Comparison of ENCODE assay signal across 17 cellular contexts in the genomic region with DNA sequence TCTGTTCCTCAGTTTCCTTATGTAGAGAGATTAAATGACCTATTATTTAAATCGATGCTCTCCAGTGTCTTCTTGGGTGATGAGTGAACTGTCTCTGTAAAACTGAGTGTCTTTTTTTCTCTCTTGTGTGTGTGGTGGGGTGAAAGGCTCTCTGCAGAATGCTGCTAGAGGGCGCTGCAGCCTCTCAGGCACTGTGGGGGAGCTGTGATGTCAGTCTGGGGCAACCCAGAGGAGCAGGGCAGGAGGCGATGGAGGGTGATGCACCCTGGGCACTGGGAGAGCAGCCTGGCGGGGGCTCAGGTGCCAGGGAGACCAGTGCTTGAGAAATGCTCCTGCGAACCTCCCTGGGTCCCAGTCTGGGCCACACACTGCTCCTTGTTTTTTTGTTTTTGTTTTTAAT.
DNase-seq lines count a peak whose midpoint lies in the region; ATAC-seq and TF ChIP-seq lines count a peak whose summit lies in the region.
"Had no signal": no experiment of that assay in that cellular context is flagged by ENCODE, and none has a peak within 500 bp of the region (broad histone marks: within the 10 kb centered on the region; RNA-seq: fewer than 3 reads in every experiment).

No MANE protein-coding gene starts in this region.

- peaks cover 3% of the 10 kb centered on the region; the same call in 2 of the 3 replicates for H3K9me3 Mint-ChIP-seq in GM23338
- H3K9me3 Mint-ChIP-seq in chondrocyte (ENCODE audit: low read depth) = peaks cover 11% of the 10 kb centered on the region

- no peaks in the 10 kb centered on the region for H4K20me1 ChIP-seq in GM23338 (replicated peaks; ENCODE audit: insufficient read depth)
- no peaks in the 10 kb centered on the region for H4K20me1 ChIP-seq in OCI-LY1 (ENCODE audit: insufficient read depth, low read length)

- H3K4me1 Mint-ChIP-seq in GM23338 = no peaks in the 10 kb centered on the region
- no peaks in the 10 kb centered on the region for H3K4me1 Mint-ChIP-seq in chondrocyte (ENCODE audit: low read depth)
- H3K4me1 Mint-ChIP-seq: T-helper 17 cell had no signal

- H3K4me3 Mint-ChIP-seq in GM23338 = no peak overlapping the region
- H3K4me3 Mint-ChIP-seq in chondrocyte (ENCODE audit: unreplicated experiment) = no peak overlapping the region
- H3K4me3 Mint-ChIP-seq: T-helper 17 cell had no signal

- H3F3A ChIP-seq in GM23338 (replicated peaks; ENCODE audit: low read depth) (no peaks in the 10 kb centered on the region), OCI-LY1 (ENCODE audit: insufficient read depth, low read length) (no peaks in the 10 kb centered on the region)

- H3K9ac ChIP-seq in OCI-LY1 (ENCODE audit: low read length) = no peak overlapping the region

- peak; percentile 65 for ATAC-seq in GM23338
- ATAC-seq: T-helper 17 cell had no signal

- H3K27ac ChIP-seq in GM23338 (ENCODE audit: low read depth) = no peak overlapping the region
- no peak overlapping the region for H3K27ac ChIP-seq in OCI-LY1 (ENCODE audit: low read depth, low read length, poor library complexity, severe bottlenecking)

- no peaks in the 10 kb centered on the region for H3K36me3 Mint-ChIP-seq in GM23338 (ENCODE audit: low read depth)
- no peaks in the 10 kb centered on the region for H3K36me3 Mint-ChIP-seq in chondrocyte (ENCODE audit: low read depth)

- no peak overlapping the region for H2AFZ ChIP-seq in GM23338
- no peak overlapping the region for H2AFZ ChIP-seq in OCI-LY1 (ENCODE audit: low read length)

- no peaks in the 10 kb centered on the region for H3K9me3 ChIP-seq in BE2C
- H3K9me3 ChIP-seq in OCI-LY1 (ENCODE audit: low read length) = 0 out of 2 replicates have a peak, but pooled peaks cover 5% of the 10 kb centered on the region

- H3K4me3 ChIP-seq in BE2C (ENCODE audit: low read depth, low read length) (no peak overlapping the region), GM23338 (no peak overlapping the region), OCI-LY1 (ENCODE audit: low read depth, low read length, poor library complexity, severe bottlenecking) (no peak overlapping the region)

- no peaks in the 10 kb centered on the region; the same call in 1 of the 2 replicates for H3K4me1 ChIP-seq in BE2C
- no peaks in the 10 kb centered on the region for H3K4me1 ChIP-seq in GM23338 (ENCODE audit: insufficient read depth)
- peaks cover 11% of the 10 kb centered on the region for H3K4me1 ChIP-seq in OCI-LY1 (ENCODE audit: insufficient read depth, low read length, severe bottlenecking)

- H3K36me3 ChIP-seq in BE2C = no peaks in the 10 kb centered on the region
- H3K36me3 ChIP-seq in GM23338 (ENCODE audit: insufficient read depth) = no peaks in the 10 kb centered on the region
- H3K36me3 ChIP-seq in OCI-LY1 (ENCODE audit: insufficient read depth, low read length) = no peaks in the 10 kb centered on the region

- TF ChIP-seq CTCF in BE2C (IDR thresholded peaks at IDR 0.05; ENCODE audit: low read depth, low read length) (peak; percentile 23; the same call in 1 of the 2 replicates), GM23338 (conservative IDR thresholded peaks at IDR 0.05; ENCODE audit: low read depth in 2 of 2) (peak; percentile 54 to 79), OCI-LY1 (IDR thresholded peaks at IDR 0.05; ENCODE audit: low read length) (peak; percentile 44; the same call in 1 of the 2 replicates), chondrocyte (IDR thresholded peaks at IDR 0.05) (no peak)

- H3K27me3 ChIP-seq in BE2C (no peaks in the 10 kb centered on the region), GM23338 (ENCODE audit: insufficient read depth) (no peaks in the 10 kb centered on the region), OCI-LY1 (ENCODE audit: insufficient read depth, low read length) (no peaks in the 10 kb centered on the region)

- H3K9me2 ChIP-seq in GM23338 (ENCODE audit: insufficient read depth) (peaks cover 14% of the 10 kb centered on the region), OCI-LY1 (ENCODE audit: low read depth, low read length) (no peaks in the 10 kb centered on the region)

- H3K27ac Mint-ChIP-seq in GM23338 = no peak overlapping the region
- H3K27ac Mint-ChIP-seq in chondrocyte (ENCODE audit: unreplicated experiment) = no peak overlapping the region
- H3K27ac Mint-ChIP-seq: T-helper 17 cell had no signal

- H3K79me2 ChIP-seq in GM23338 (replicated peaks; ENCODE audit: insufficient read depth) (no peaks in the 10 kb centered on the region), OCI-LY1 (ENCODE audit: insufficient read depth, low read length) (no peaks in the 10 kb centered on the region)

- H3K4me2 ChIP-seq in GM23338 (no peak overlapping the region), OCI-LY1 (ENCODE audit: low read length) (no peak overlapping the region)

- DNase-seq in BE2C (peak; percentile 16), GM23338 (ENCODE audit: low spot score) (peak; percentile 51), iPS-NIHi11 (ENCODE audit: low spot score) (peak; percentile 26), chondrocyte (ENCODE audit: low spot score) (no peak), LoVo (ENCODE audit: low spot score) (no peak), activated T-cell treated with anti-CD3 and anti-CD28 coated beads for 4 hours (no peak)
- DNase-seq: DMS79, GDM1, GOT3, Karpas-422, NCI-H1436 treated with DMSO at 0.1 percent for 48 hours, NCI-H2081 treated with DMSO at 0.1 percent for 48 hours, NCI-H226, NCI-H526 treated with DMSO at 0.1 percent for 48 hours, SHP77, T-helper 17 cell had no signal

- H3K27me3 Mint-ChIP-seq in GM23338 (ENCODE audit: insufficient read depth, low read depth, poor library complexity) = no peaks in the 10 kb centered on the region
- no peaks in the 10 kb centered on the region for H3K27me3 Mint-ChIP-seq in chondrocyte (ENCODE audit: low read depth)
- H3K27me3 Mint-ChIP-seq: T-helper 17 cell had no signal

TF ChIP-seq in GM23338, 12 proteins besides CTCF, POLR2A, EP300 and RAD21 (continues in another document):
- TF ChIP-seq, protein P1, sequence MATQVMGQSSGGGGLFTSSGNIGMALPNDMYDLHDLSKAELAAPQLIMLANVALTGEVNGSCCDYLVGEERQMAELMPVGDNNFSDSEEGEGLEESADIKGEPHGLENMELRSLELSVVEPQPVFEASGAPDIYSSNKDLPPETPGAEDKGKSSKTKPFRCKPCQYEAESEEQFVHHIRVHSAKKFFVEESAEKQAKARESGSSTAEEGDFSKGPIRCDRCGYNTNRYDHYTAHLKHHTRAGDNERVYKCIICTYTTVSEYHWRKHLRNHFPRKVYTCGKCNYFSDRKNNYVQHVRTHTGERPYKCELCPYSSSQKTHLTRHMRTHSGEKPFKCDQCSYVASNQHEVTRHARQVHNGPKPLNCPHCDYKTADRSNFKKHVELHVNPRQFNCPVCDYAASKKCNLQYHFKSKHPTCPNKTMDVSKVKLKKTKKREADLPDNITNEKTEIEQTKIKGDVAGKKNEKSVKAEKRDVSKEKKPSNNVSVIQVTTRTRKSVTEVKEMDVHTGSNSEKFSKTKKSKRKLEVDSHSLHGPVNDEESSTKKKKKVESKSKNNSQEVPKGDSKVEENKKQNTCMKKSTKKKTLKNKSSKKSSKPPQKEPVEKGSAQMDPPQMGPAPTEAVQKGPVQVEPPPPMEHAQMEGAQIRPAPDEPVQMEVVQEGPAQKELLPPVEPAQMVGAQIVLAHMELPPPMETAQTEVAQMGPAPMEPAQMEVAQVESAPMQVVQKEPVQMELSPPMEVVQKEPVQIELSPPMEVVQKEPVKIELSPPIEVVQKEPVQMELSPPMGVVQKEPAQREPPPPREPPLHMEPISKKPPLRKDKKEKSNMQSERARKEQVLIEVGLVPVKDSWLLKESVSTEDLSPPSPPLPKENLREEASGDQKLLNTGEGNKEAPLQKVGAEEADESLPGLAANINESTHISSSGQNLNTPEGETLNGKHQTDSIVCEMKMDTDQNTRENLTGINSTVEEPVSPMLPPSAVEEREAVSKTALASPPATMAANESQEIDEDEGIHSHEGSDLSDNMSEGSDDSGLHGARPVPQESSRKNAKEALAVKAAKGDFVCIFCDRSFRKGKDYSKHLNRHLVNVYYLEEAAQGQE (IDR thresholded peaks at IDR 0.05; ENCODE audit: unreplicated experiment) = no peak
- TF ChIP-seq ZNF331 (CRISPR knock-in tag; IDR thresholded peaks at IDR 0.05; ENCODE audit: low read depth) (no peak), NANOG (IDR thresholded peaks at IDR 0.05; ENCODE audit: borderline replicate concordance) (no peak), EZH2 (IDR thresholded peaks at IDR 0.05; ENCODE audit: low read depth, unreplicated experiment) (no peak), ZNF114 (CRISPR knock-in tag; IDR thresholded peaks at IDR 0.05) (no peak), EZH2phosphoT487 (IDR thresholded peaks at IDR 0.05; ENCODE audit: unreplicated experiment) (no peak)
- TF ChIP-seq, protein P2, sequence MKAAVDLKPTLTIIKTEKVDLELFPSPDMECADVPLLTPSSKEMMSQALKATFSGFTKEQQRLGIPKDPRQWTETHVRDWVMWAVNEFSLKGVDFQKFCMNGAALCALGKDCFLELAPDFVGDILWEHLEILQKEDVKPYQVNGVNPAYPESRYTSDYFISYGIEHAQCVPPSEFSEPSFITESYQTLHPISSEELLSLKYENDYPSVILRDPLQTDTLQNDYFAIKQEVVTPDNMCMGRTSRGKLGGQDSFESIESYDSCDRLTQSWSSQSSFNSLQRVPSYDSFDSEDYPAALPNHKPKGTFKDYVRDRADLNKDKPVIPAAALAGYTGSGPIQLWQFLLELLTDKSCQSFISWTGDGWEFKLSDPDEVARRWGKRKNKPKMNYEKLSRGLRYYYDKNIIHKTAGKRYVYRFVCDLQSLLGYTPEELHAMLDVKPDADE (IDR thresholded peaks at IDR 0.05) = no peak

Comparison
In these comparisons a context has a peak if more than half of its experiments do, and no peak if none do; other contexts are left out.
1. DNase-seq: peak in BE2C (single experiment), GM23338 (single experiment) and iPS-NIHi11 (single experiment); none in chondrocyte (single experiment), LoVo (single experiment) and activated T-cell treated with anti-CD3 and anti-CD28 coated beads for 4 hours (single experiment).